ENCODE assay signal across 20 cellular contexts in genomic region chr5:127418378-127418777, GRCh38.
"Had no signal": no experiment of that assay in that cellular context is flagged by ENCODE, and none has a peak within 500 bp of the region (broad histone marks: within the 10 kb centered on the region; RNA-seq: fewer than 3 reads in every experiment).

No MANE protein-coding gene starts in this region.

- H3K9me3 Mint-ChIP-seq: activated CD4-positive, alpha-beta memory T cell treated with anti-CD3 and anti-CD28 coated beads for 36 hours; activated CD4-positive, alpha-beta T cell treated with anti-CD3 and anti-CD28 coated beads, Interleukin-2, amount 10 ng/mL, durations not matched to agents 7 days and 5 days; activated naive CD4-positive, alpha-beta T cell treated with anti-CD3 and anti-CD28 coated beads for 36 hours; activated T-helper 17 cell treated with anti-CD3 and anti-CD28 coated beads, Interleukin-2, amount 50 U/mL, for 72 hours; central memory CD8-positive, alpha-beta T cell; T-cell had no signal

- H3K36me3 Mint-ChIP-seq: activated CD4-positive, alpha-beta memory T cell treated with anti-CD3 and anti-CD28 coated beads for 36 hours; activated naive CD8-positive, alpha-beta T cell; T-cell had no signal

- H3K4me3 Mint-ChIP-seq: activated CD4-positive, alpha-beta memory T cell treated with anti-CD3 and anti-CD28 coated beads for 36 hours; activated CD4-positive, alpha-beta T cell treated with anti-CD3 and anti-CD28 coated beads, Interleukin-2, amount 10 ng/mL, durations not matched to agents 7 days and 5 days; activated naive CD4-positive, alpha-beta T cell treated with anti-CD3 and anti-CD28 coated beads for 36 hours; activated naive CD8-positive, alpha-beta T cell; activated T-helper 17 cell treated with anti-CD3 and anti-CD28 coated beads, Interleukin-2, amount 50 U/mL, for 72 hours; central memory CD8-positive, alpha-beta T cell; T-cell had no signal

- H3K27ac ChIP-seq: SK-N-MC had no signal

- ATAC-seq: activated T-helper 17 cell treated with anti-CD3 and anti-CD28 coated beads, Interleukin-2, amount 50 U/mL, for 72 hours; PC-3; T-cell had no signal

- H3K27ac Mint-ChIP-seq: activated CD4-positive, alpha-beta memory T cell treated with anti-CD3 and anti-CD28 coated beads for 36 hours; activated CD4-positive, alpha-beta T cell treated with anti-CD3 and anti-CD28 coated beads, Interleukin-2, amount 10 ng/mL, durations not matched to agents 7 days and 5 days; activated naive CD4-positive, alpha-beta T cell treated with anti-CD3 and anti-CD28 coated beads for 36 hours; activated naive CD8-positive, alpha-beta T cell; activated T-helper 17 cell treated with anti-CD3 and anti-CD28 coated beads, Interleukin-2, amount 50 U/mL, for 72 hours; T-cell had no signal

- H3K27me3 Mint-ChIP-seq: activated CD4-positive, alpha-beta memory T cell treated with anti-CD3 and anti-CD28 coated beads for 36 hours had no signal

- H3K4me1 Mint-ChIP-seq: activated T-helper 17 cell treated with anti-CD3 and anti-CD28 coated beads, Interleukin-2, amount 50 U/mL, for 72 hours; central memory CD8-positive, alpha-beta T cell; T-cell had no signal

- DNase-seq: activated CD4-positive, alpha-beta memory T cell treated with anti-CD3 and anti-CD28 coated beads for 36 hours; activated CD4-positive, alpha-beta T cell treated with anti-CD3 and anti-CD28 coated beads, Interleukin-2, amount 10 ng/mL, durations not matched to agents 7 days and 5 days; activated CD4-positive, CD25-positive, alpha-beta regulatory T cell; activated gamma-delta T cell; activated naive CD4-positive, alpha-beta T cell treated with anti-CD3 and anti-CD28 coated beads for 36 hours; activated T-cell treated with anti-CD3 and anti-CD28 coated beads for 4 hours; activated T-cell treated with anti-CD3 and anti-CD28 coated beads, Interleukin-2, amount 50 U/mL, for 48 hours; KBM-7; NCI-H1048; NCI-H1417 treated with DMSO at 0.1 percent for 48 hours; NCI-H510A treated with DMSO at 0.1 percent for 48 hours; PC-3; SIG-M5; T-cell; T-helper 2 cell; T1000 had no signal
